ENCODE assay signal across 10 cellular contexts in the genomic region with DNA sequence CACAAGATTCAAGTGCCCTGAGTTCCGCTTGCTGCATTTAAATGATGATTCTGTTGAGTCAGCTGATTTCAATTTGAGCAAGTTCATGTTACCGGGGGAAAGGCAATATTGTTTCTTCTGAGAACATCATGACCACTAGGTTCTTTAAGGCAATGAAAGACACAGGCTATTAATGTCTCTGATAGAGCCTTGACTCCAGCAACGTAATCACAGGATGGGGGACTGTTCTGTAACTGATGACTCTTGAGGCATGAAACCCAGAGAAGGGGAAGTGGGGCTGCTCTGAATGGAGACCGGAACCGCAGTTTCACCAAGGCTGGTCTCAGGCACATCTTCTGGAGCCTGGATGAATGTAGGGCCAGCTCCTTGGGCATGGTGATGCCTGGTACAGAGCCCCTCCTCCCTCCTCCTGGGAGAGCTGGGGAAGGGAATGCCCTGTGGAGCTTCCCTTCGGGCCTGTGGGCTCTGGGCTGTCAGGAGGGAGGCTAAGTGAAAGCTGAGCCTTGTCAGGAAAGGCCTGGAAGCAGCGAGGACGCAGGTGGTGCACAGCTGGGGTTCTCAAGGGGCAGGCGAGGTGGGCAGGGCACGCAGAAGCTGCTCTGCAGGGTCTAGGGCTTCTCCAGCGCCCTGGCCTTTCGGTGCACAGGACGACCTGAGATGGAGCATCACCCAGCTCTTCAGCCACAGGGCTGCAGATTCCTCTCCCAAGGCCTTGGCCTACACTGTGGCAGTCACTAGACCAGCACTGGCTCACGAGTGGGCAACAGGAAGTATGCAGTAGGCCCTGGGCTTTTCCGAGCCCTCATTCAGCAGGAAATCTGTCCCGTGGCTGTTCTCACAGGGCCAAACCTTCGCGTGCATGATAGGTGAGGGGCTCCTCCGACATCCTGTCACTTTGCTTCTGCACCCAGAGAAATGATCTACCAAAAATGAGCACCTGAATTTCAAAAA. TPM values are rescaled to one million over a fixed set of nuclear protein-coding genes. Genes with fewer than 3 reads are reported as not detected.
DNase-seq lines count a peak whose midpoint lies in the region; ATAC-seq and TF ChIP-seq lines count a peak whose summit lies in the region.
"Had no signal": no experiment of that assay in that cellular context is flagged by ENCODE, and none has a peak within 500 bp of the region (broad histone marks: within the 10 kb centered on the region; RNA-seq: fewer than 3 reads in every experiment).

No MANE protein-coding gene starts in this region.

- no peak overlapping the region for H3K4me3 ChIP-seq in brain microvascular endothelial cell (ENCODE audit: low read depth, low read length)
- H3K4me3 ChIP-seq: neural progenitor cell had no signal

- H3K4me3 Mint-ChIP-seq in natural killer cell treated with Interleukin-12 subunit alpha and Interleukin-12 subunit beta and Interleukin-15 and Interleukin-18, amount 100 ng/mL, for 72 hours = no peak overlapping the region
- no peak overlapping the region for H3K4me3 Mint-ChIP-seq in natural killer cell
- no peak overlapping the region for H3K4me3 Mint-ChIP-seq in activated T-cell treated with anti-CD3 and anti-CD28 coated beads, Interleukin-2, amount 50 U/mL, for 72 hours
- H3K4me3 Mint-ChIP-seq: neural progenitor cell had no signal

- TF ChIP-seq CTCF in natural killer cell (IDR thresholded peaks at IDR 0.05) (no peak), brain microvascular endothelial cell (IDR thresholded peaks at IDR 0.05; ENCODE audit: low read depth, low read length, missing control alignments) (no peak)

- peak in 1 of 2 donors; percentile 31 for ATAC-seq in natural killer cell treated with Interleukin-12 subunit alpha and Interleukin-12 subunit beta and Interleukin-15 and Interleukin-18, amount 100 ng/mL, for 72 hours
- ATAC-seq in natural killer cell (no peak), HG02884 (IDR thresholded peaks at IDR 0.05; ENCODE audit: unreplicated experiment) (peak; percentile 82)
- no peak for ATAC-seq in activated T-cell treated with anti-CD3 and anti-CD28 coated beads, Interleukin-2, amount 50 U/mL, for 72 hours (replicated peaks in 1 of 2)

- no peaks in the 10 kb centered on the region for H3K27me3 ChIP-seq in brain microvascular endothelial cell (replicated peaks)
- H3K27me3 ChIP-seq: neural progenitor cell had no signal

- H3K27ac ChIP-seq in brain microvascular endothelial cell = no peak overlapping the region
- H3K27ac ChIP-seq: neural progenitor cell had no signal

- in situ Hi-C loops in brain microvascular endothelial cell (cut with HindIII; ENCODE audit: low pct_ligation_motif_present, low sequenced_read_pairs) = no loop called here

- peak; percentile 35 for DNase-seq in natural killer cell treated with Interleukin-12 subunit alpha and Interleukin-12 subunit beta and Interleukin-15 and Interleukin-18, amount 100 ng/mL, for 72 hours (ENCODE audit: low spot score)
- DNase-seq in natural killer cell (no peak), NOMO-1 (lab: John Stamatoyannopoulos, UW; ENCODE audit: unreplicated experiment in 2 of 2) (peak; percentile 72 to 92), NCI-H446 treated with DMSO at 0.1 percent for 48 hours (lab: John Stamatoyannopoulos, UW) (no peak), epidermal melanocyte (ENCODE audit: insufficient read length, low spot score) (no peak), brain microvascular endothelial cell (no peak)
- DNase-seq in activated T-cell treated with anti-CD3 and anti-CD28 coated beads, Interleukin-2, amount 50 U/mL, for 72 hours = no peak
- DNase-seq: NCI-H1092 treated with DMSO at 0.1 percent for 48 hours had no signal

- peaks cover 87% of the 10 kb centered on the region for H3K36me3 ChIP-seq in brain microvascular endothelial cell (replicated peaks)
- H3K36me3 ChIP-seq: neural progenitor cell had no signal

- H3K27me3 Mint-ChIP-seq in natural killer cell treated with Interleukin-12 subunit alpha and Interleukin-12 subunit beta and Interleukin-15 and Interleukin-18, amount 100 ng/mL, for 72 hours = peaks cover 0 to 2% of the 10 kb centered on the region in 2 donors
- no peaks in the 10 kb centered on the region for H3K27me3 Mint-ChIP-seq in natural killer cell (ENCODE audit: low read depth in 2 of 2)
- H3K27me3 Mint-ChIP-seq in activated T-cell treated with anti-CD3 and anti-CD28 coated beads, Interleukin-2, amount 50 U/mL, for 72 hours (ENCODE audit: low read depth) = no peaks in the 10 kb centered on the region

- H3K36me3 Mint-ChIP-seq in natural killer cell treated with Interleukin-12 subunit alpha and Interleukin-12 subunit beta and Interleukin-15 and Interleukin-18, amount 100 ng/mL, for 72 hours = no peaks in the 10 kb centered on the region
- no peaks in the 10 kb centered on the region for H3K36me3 Mint-ChIP-seq in natural killer cell
- H3K36me3 Mint-ChIP-seq in activated T-cell treated with anti-CD3 and anti-CD28 coated beads, Interleukin-2, amount 50 U/mL, for 72 hours (ENCODE audit: insufficient read depth in 2 of 2) = no peaks in the 10 kb centered on the region
- H3K36me3 Mint-ChIP-seq: neural progenitor cell had no signal

- H3K4me1 Mint-ChIP-seq in natural killer cell treated with Interleukin-12 subunit alpha and Interleukin-12 subunit beta and Interleukin-15 and Interleukin-18, amount 100 ng/mL, for 72 hours (ENCODE audit: low read depth in 2 of 2) = no peaks in the 10 kb centered on the region
- H3K4me1 Mint-ChIP-seq in natural killer cell = no peaks in the 10 kb centered on the region
- H3K4me1 Mint-ChIP-seq in activated T-cell treated with anti-CD3 and anti-CD28 coated beads, Interleukin-2, amount 50 U/mL, for 72 hours (ENCODE audit: low read depth) = no peaks in the 10 kb centered on the region
- H3K4me1 Mint-ChIP-seq: neural progenitor cell had no signal

- no peaks in the 10 kb centered on the region for H3K9me3 Mint-ChIP-seq in natural killer cell treated with Interleukin-12 subunit alpha and Interleukin-12 subunit beta and Interleukin-15 and Interleukin-18, amount 100 ng/mL, for 72 hours
- no peaks in the 10 kb centered on the region for H3K9me3 Mint-ChIP-seq in natural killer cell
- H3K9me3 Mint-ChIP-seq in activated T-cell treated with anti-CD3 and anti-CD28 coated beads, Interleukin-2, amount 50 U/mL, for 72 hours = no peaks in the 10 kb centered on the region
- H3K9me3 Mint-ChIP-seq: neural progenitor cell had no signal

- no peak overlapping the region for H3K27ac Mint-ChIP-seq in natural killer cell treated with Interleukin-12 subunit alpha and Interleukin-12 subunit beta and Interleukin-15 and Interleukin-18, amount 100 ng/mL, for 72 hours
- no peak overlapping the region for H3K27ac Mint-ChIP-seq in natural killer cell
- no peak overlapping the region for H3K27ac Mint-ChIP-seq in activated T-cell treated with anti-CD3 and anti-CD28 coated beads, Interleukin-2, amount 50 U/mL, for 72 hours
- H3K27ac Mint-ChIP-seq: neural progenitor cell had no signal

- intact Hi-C loops in natural killer cell (cut with micrococcal nuclease) = no loop called here

RNA-seq across cellular contexts. Expression of gene PRLH, which starts 36.6 kb away (rescaled TPM):
- not detected for total RNA-seq in natural killer cell treated with Interleukin-12 subunit alpha and Interleukin-12 subunit beta and Interleukin-15 and Interleukin-18, amount 100 ng/mL, for 72 hours
- total RNA-seq in natural killer cell = not detected
- not detected for total RNA-seq in activated T-cell treated with anti-CD3 and anti-CD28 coated beads, Interleukin-2, amount 50 U/mL, for 72 hours

RNA-seq across cellular contexts. Expression of gene MLPH, which starts 42.7 kb away (rescaled TPM):
- not detected for total RNA-seq in natural killer cell treated with Interleukin-12 subunit alpha and Interleukin-12 subunit beta and Interleukin-15 and Interleukin-18, amount 100 ng/mL, for 72 hours
- total RNA-seq in natural killer cell = not detected
- total RNA-seq in activated T-cell treated with anti-CD3 and anti-CD28 coated beads, Interleukin-2, amount 50 U/mL, for 72 hours = under 1 TPM in 1 of 2 donors, not detected in 1; 0.36 TPM

Comparison
In these comparisons a context has a peak if more than half of its experiments do, and no peak if none do; other contexts are left out.
1. DNase-seq: peak in natural killer cell treated with Interleukin-12 subunit alpha and Interleukin-12 subunit beta and Interleukin-15 and Interleukin-18, amount 100 ng/mL, for 72 hours (single experiment) and NOMO-1 (2 of 2); none in natural killer cell (single experiment), activated T-cell treated with anti-CD3 and anti-CD28 coated beads, Interleukin-2, amount 50 U/mL, for 72 hours (0 of 2), NCI-H446 treated with DMSO at 0.1 percent for 48 hours (single experiment), epidermal melanocyte (single experiment) and brain microvascular endothelial cell (single experiment).